25 cellular contexts compared by ENCODE assay signal in the genomic region with DNA sequence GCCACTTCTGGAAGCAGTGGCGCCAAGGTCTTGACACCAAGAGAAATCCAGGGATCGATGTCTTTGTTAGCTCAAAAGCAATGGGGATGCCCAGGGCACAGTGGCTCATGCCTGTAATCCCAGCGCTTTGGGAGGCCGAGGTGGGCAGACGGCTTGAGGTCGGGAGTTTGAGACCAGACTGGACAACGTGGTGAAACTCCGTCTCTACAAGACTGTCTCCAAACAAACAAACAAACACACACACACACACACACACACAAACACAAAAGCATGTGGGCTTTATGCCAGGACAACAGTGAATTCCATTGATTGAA. TPM values are rescaled to one million over a fixed set of nuclear protein-coding genes. Genes with fewer than 3 reads are reported as not detected.
"Had no signal": no experiment of that assay in that cellular context is flagged by ENCODE, and none has a peak within 500 bp of the region (broad histone marks: within the 10 kb centered on the region; RNA-seq: fewer than 3 reads in every experiment).

No MANE protein-coding gene starts in this region.

- H3K27ac Mint-ChIP-seq: activated CD8-positive, alpha-beta T cell treated with anti-CD3 and anti-CD28 coated beads for 36 hours; mesothelial cell of epicardium; WTC11 had no signal

- H3K27ac ChIP-seq: colonic mucosa, heart left ventricle, spleen, suprapubic skin, tibial nerve had no signal

- H3K27me3 ChIP-seq: colonic mucosa, heart left ventricle, spleen, suprapubic skin, tibial nerve had no signal

- H3K36me3 ChIP-seq: colonic mucosa had no signal

- H3K9me3 Mint-ChIP-seq: activated CD4-positive, alpha-beta T cell treated with anti-CD3 and anti-CD28 coated beads, Interleukin-2, amount 10 ng/mL, durations not matched to agents 7 days and 5 days; activated CD8-positive, alpha-beta T cell treated with anti-CD3 and anti-CD28 coated beads for 36 hours; activated naive CD4-positive, alpha-beta T cell treated with anti-CD3 and anti-CD28 coated beads, Interleukin-2, amount 50 U/mL, for 72 hours; immature natural killer cell; mesothelial cell of epicardium; naive B cell; WTC11 had no signal

- H3K4me3 Mint-ChIP-seq: activated CD4-positive, alpha-beta T cell treated with anti-CD3 and anti-CD28 coated beads, Interleukin-2, amount 10 ng/mL, durations not matched to agents 7 days and 5 days; activated CD8-positive, alpha-beta T cell treated with anti-CD3 and anti-CD28 coated beads for 36 hours; immature natural killer cell; WTC11 had no signal

- H3K4me1 ChIP-seq: colonic mucosa had no signal

- H3K27me3 Mint-ChIP-seq: activated CD4-positive, alpha-beta T cell treated with anti-CD3 and anti-CD28 coated beads, Interleukin-2, amount 10 ng/mL, durations not matched to agents 7 days and 5 days; activated CD8-positive, alpha-beta T cell treated with anti-CD3 and anti-CD28 coated beads for 36 hours; naive B cell had no signal

- H3K9me3 ChIP-seq: colonic mucosa, heart left ventricle, spleen, suprapubic skin, tibial nerve had no signal

- H3K4me1 Mint-ChIP-seq: WTC11 had no signal

- DNase-seq: activated CD4-positive, alpha-beta T cell treated with anti-CD3 and anti-CD28 coated beads for 1 hour; activated CD4-positive, alpha-beta T cell treated with anti-CD3 and anti-CD28 coated beads, Interleukin-2, amount 10 ng/mL, durations not matched to agents 7 days and 5 days; activated CD8-positive, alpha-beta T cell treated with anti-CD3 and anti-CD28 coated beads for 36 hours; activated naive CD4-positive, alpha-beta T cell; activated T-cell treated with anti-CD3 and anti-CD28 coated beads, Interleukin-2, amount 50 U/mL, for 48 hours; cerebellar nuclear complex; colonic mucosa; effector memory CD4-positive, alpha-beta T cell; hypothalamus; immature natural killer cell; kidney; left colon; mammary epithelial cell; naive B cell; spleen; stimulated activated naive CD4-positive, alpha-beta T cell; T-helper 2 cell had no signal

- FAIRE-seq: kidney had no signal

- H3K4me3 ChIP-seq: colonic mucosa, heart left ventricle, spleen, suprapubic skin, tibial nerve had no signal

- ATAC-seq: activated CD8-positive, alpha-beta T cell treated with anti-CD3 and anti-CD28 coated beads for 36 hours; activated naive CD4-positive, alpha-beta T cell treated with anti-CD3 and anti-CD28 coated beads, Interleukin-2, amount 50 U/mL, for 72 hours; heart left ventricle; right cardiac atrium; WTC11 had no signal

RNA-seq across cellular contexts. Expression of a gene that starts 46.4 kb away (rescaled TPM):
- polyA plus RNA-seq: liver had no signal
